In the genomic region with DNA sequence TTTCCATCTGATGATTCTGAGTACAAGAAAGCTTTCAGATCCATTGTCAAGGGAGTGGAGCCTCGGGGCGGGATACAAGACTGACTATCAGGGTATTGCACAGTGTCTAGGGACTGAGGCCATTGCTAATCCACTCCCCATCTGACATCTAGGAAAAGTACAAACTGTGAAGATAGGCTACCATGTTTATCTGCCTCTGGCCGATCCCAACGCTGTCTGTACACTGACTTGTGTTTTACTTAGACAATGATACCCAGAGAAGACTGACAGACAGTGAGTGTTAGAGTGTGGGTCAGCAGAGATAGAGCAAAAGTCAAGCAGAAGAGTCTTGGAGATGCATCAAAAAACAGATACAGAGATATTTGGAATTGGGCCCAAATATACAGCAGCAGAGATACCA, we compare ENCODE assay signal across 33 cellular contexts. TPM values are rescaled to one million over a fixed set of nuclear protein-coding genes. Genes with fewer than 3 reads are reported as not detected.
"Had no signal": no experiment of that assay in that cellular context is flagged by ENCODE, and none has a peak within 500 bp of the region (broad histone marks: within the 10 kb centered on the region; RNA-seq: fewer than 3 reads in every experiment).

No MANE protein-coding gene starts in this region.

- H3K27me3 Mint-ChIP-seq: activated B cell treated with CpG ODN at 0.5 μM for 24 hours; activated naive CD8-positive, alpha-beta T cell had no signal

- H3K9me3 ChIP-seq: esophagus squamous epithelium, gastroesophageal sphincter, heart right ventricle had no signal

- H3K36me3 ChIP-seq: brain microvascular endothelial cell, esophagus squamous epithelium, WERI-Rb-1 had no signal

- H3K27ac Mint-ChIP-seq: activated B cell treated with CpG ODN at 0.5 μM for 24 hours; activated CD8-positive, alpha-beta T cell treated with anti-CD3 and anti-CD28 coated beads for 36 hours; activated naive CD8-positive, alpha-beta T cell; activated T-helper 17 cell treated with anti-CD3 and anti-CD28 coated beads, Interleukin-2, amount 50 U/mL, for 72 hours; effector memory CD8-positive, alpha-beta T cell; T-helper 1 cell treated with Interleukin-12 subunit alpha and Interleukin-12 subunit beta and Interleukin-4 antibody, amounts not matched to agents 30 μg/mL and 1 μg/mL, for 36 hours had no signal

- H3K4me1 ChIP-seq: esophagus squamous epithelium, gastroesophageal sphincter had no signal

- DNase-seq: activated B cell treated with CpG ODN at 0.5 μM for 24 hours; activated CD4-positive, alpha-beta T cell treated with anti-CD3 and anti-CD28 coated beads for 48 hours; activated CD4-positive, alpha-beta T cell treated with anti-CD3 and anti-CD28 coated beads, Interleukin-2, amount 50 U/mL, for 1 hour; activated CD4-positive, alpha-beta T cell treated with anti-CD3 and anti-CD28 coated beads, Interleukin-2, amount 50 U/mL, for 48 hours; activated CD8-positive, alpha-beta memory T cell treated with anti-CD3 and anti-CD28 coated beads for 24 hours; activated CD8-positive, alpha-beta T cell treated with anti-CD3 and anti-CD28 coated beads for 36 hours; activated effector memory CD4-positive, alpha-beta T cell treated with Interleukin-2 at 50 U/mL for 16 hours; activated gamma-delta T cell treated with Interleukin-2 at 50 U/mL for 16 hours; activated naive CD4-positive, alpha-beta T cell treated with anti-CD3 and anti-CD28 coated beads, Interleukin-2, amount 50 U/mL, for 16 hours; activated naive CD4-positive, alpha-beta T cell treated with Interleukin-2 at 50 U/mL for 16 hours; activated T-cell treated with anti-CD3 and anti-CD28 coated beads, Interleukin-2, amount 50 U/mL, for 4 hours; amniotic stem cell; anterior cingulate cortex; brain microvascular endothelial cell; caudate nucleus; cortex of kidney; dermis blood vessel endothelial cell; effector CD4-positive, alpha-beta T cell; effector memory CD8-positive, alpha-beta T cell; esophagus squamous epithelium; heart right ventricle; T1000; WERI-Rb-1 had no signal

- H3K9me3 Mint-ChIP-seq: activated B cell treated with CpG ODN at 0.5 μM for 24 hours; activated CD8-positive, alpha-beta T cell treated with anti-CD3 and anti-CD28 coated beads for 36 hours; activated T-cell treated with anti-CD3 and anti-CD28 coated beads, Interleukin-2, amount 50 U/mL, for 4 hours; activated T-helper 17 cell treated with anti-CD3 and anti-CD28 coated beads, Interleukin-2, amount 50 U/mL, for 72 hours; effector memory CD8-positive, alpha-beta T cell; T-helper 1 cell treated with Interleukin-12 subunit alpha and Interleukin-12 subunit beta and Interleukin-4 antibody, amounts not matched to agents 30 μg/mL and 1 μg/mL, for 36 hours had no signal

- ATAC-seq: activated CD4-positive, CD25-positive, alpha-beta regulatory T cell treated with anti-CD3 and anti-CD28 coated beads, Interleukin-2, amount 50 U/mL, for 24 hours; activated CD8-positive, alpha-beta T cell treated with anti-CD3 and anti-CD28 coated beads for 36 hours; activated T-cell treated with anti-CD3 and anti-CD28 coated beads, Interleukin-2, amount 50 U/mL, for 4 hours; activated T-helper 17 cell treated with anti-CD3 and anti-CD28 coated beads, Interleukin-2, amount 50 U/mL, for 72 hours; effector memory CD8-positive, alpha-beta T cell; gastroesophageal sphincter; heart right ventricle had no signal

- H3K4me3 Mint-ChIP-seq: activated B cell treated with CpG ODN at 0.5 μM for 24 hours; activated CD8-positive, alpha-beta T cell treated with anti-CD3 and anti-CD28 coated beads for 36 hours; activated naive CD8-positive, alpha-beta T cell; activated T-cell treated with anti-CD3 and anti-CD28 coated beads, Interleukin-2, amount 50 U/mL, for 4 hours; activated T-helper 17 cell treated with anti-CD3 and anti-CD28 coated beads, Interleukin-2, amount 50 U/mL, for 72 hours; effector memory CD8-positive, alpha-beta T cell; T-helper 1 cell treated with Interleukin-12 subunit alpha and Interleukin-12 subunit beta and Interleukin-4 antibody, amounts not matched to agents 30 μg/mL and 1 μg/mL, for 36 hours had no signal

- H3K27me3 ChIP-seq: brain microvascular endothelial cell, gastroesophageal sphincter, heart right ventricle had no signal

- H3K4me3 ChIP-seq: esophagus squamous epithelium, gastroesophageal sphincter, heart right ventricle had no signal

- H3K4me1 Mint-ChIP-seq: activated B cell treated with CpG ODN at 0.5 μM for 24 hours; activated T-helper 17 cell treated with anti-CD3 and anti-CD28 coated beads, Interleukin-2, amount 50 U/mL, for 72 hours had no signal

- H3K36me3 Mint-ChIP-seq: activated naive CD8-positive, alpha-beta T cell had no signal

- H3K27ac ChIP-seq: brain microvascular endothelial cell, esophagus squamous epithelium, gastroesophageal sphincter, heart right ventricle, WERI-Rb-1 had no signal

RNA-seq across cellular contexts. Expression of gene SLC13A4, which starts 3.1 kb away (rescaled TPM):
- total RNA-seq: activated B cell treated with CpG ODN at 0.5 μM for 24 hours; activated CD8-positive, alpha-beta T cell treated with anti-CD3 and anti-CD28 coated beads for 36 hours; activated T-cell treated with anti-CD3 and anti-CD28 coated beads, Interleukin-2, amount 50 U/mL, for 4 hours; activated T-helper 17 cell treated with anti-CD3 and anti-CD28 coated beads, Interleukin-2, amount 50 U/mL, for 72 hours; chondrocyte; dermis blood vessel endothelial cell; fibroblast of villous mesenchyme; glomerular endothelial cell; T-helper 2 cell treated with Interferon-gamma antibody and Interleukin-4, amounts not matched to agents 100 ng/mL and 5 ng/mL, for 36 hours had no signal

RNA-seq across cellular contexts. Expression of gene FAM180A, which starts 17.5 kb away (rescaled TPM):
- total RNA-seq: activated B cell treated with CpG ODN at 0.5 μM for 24 hours; activated CD8-positive, alpha-beta T cell treated with anti-CD3 and anti-CD28 coated beads for 36 hours; activated T-cell treated with anti-CD3 and anti-CD28 coated beads, Interleukin-2, amount 50 U/mL, for 4 hours; activated T-helper 17 cell treated with anti-CD3 and anti-CD28 coated beads, Interleukin-2, amount 50 U/mL, for 72 hours; astrocyte; dermis blood vessel endothelial cell; glomerular endothelial cell; T-helper 2 cell treated with Interferon-gamma antibody and Interleukin-4, amounts not matched to agents 100 ng/mL and 5 ng/mL, for 36 hours had no signal
